In the genomic region with DNA sequence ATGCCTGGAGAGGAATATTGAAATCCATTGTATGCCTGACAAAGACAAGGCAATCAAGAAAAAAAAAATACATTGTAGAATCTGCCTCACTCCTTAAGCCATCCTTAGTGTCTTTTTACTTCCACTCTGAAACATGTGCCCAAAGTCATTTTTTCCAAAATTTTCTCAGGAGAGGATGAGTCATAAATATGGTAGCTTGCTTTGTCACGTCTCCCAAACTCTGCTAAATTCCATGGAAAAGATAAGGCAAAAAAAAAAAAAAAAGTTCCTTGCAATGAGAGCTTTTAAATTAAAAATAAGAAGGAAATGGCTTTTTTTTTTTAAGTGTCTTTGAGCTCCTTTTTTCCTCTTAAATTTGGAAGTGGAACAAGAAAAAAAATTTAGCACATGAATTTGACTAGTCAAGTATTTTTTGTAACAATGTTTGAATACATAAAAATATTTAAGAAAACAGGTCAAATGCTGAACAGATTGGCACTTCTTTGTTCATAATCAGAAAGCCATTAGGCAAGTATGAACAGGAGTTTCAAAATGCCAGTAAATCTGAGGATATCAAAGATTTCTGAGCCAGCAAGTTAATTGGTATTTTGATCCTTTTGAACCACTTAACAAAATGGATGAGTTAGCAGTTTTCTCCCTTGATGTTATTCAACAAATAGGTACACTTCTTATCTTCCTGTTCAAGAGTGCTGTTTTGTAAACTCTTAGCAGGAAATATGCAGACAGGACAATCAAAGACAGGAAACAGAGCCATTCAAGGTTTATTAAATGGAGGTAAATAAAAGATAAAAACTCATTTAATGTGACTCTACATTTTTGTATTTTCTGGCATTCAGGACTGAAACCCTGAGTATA, we compare ENCODE assay signal across 19 cellular contexts.
A peak's percentile ranks its signal among the peaks of the same experiment; 100 is the strongest.
DNase-seq lines count a peak whose midpoint lies in the region; ATAC-seq and TF ChIP-seq lines count a peak whose summit lies in the region.
"Had no signal": no experiment of that assay in that cellular context is flagged by ENCODE, and none has a peak within 500 bp of the region (broad histone marks: within the 10 kb centered on the region; RNA-seq: fewer than 3 reads in every experiment).

No MANE protein-coding gene starts in this region.

- H3K36me3 ChIP-seq in BJ (ENCODE audit: control insufficient read depth, insufficient read depth, low read length) = no peaks in the 10 kb centered on the region
- H3K36me3 ChIP-seq: cardiac muscle cell, left lung, MG63, stomach had no signal

- H3K27me3 ChIP-seq in BJ (ENCODE audit: control insufficient read depth, insufficient read depth, low read length) = no peaks in the 10 kb centered on the region
- H3K27me3 ChIP-seq: cardiac muscle cell, foreskin keratinocyte, left lung, MG63, stomach had no signal

- H3K4me3 ChIP-seq in BJ (ENCODE audit: low read depth, low read length) (no peak overlapping the region), fibroblast of the aortic adventitia (ENCODE audit: low read depth, low read length) (no peak overlapping the region)
- H3K4me3 ChIP-seq: cardiac muscle cell, left lung, MG63, psoas muscle, stomach had no signal

- POLR2A ChIA-PET in BJ (lab: Charles Lee) = no interaction called here

- ATAC-seq in HG02981 (IDR thresholded peaks at IDR 0.05; ENCODE audit: unreplicated experiment) (no peak), GM21447 (IDR thresholded peaks at IDR 0.05; ENCODE audit: unreplicated experiment) (no peak)
- ATAC-seq: foreskin keratinocyte, left lung, psoas muscle had no signal

- TF ChIP-seq CTCF in BJ (IDR thresholded peaks at IDR 0.05; ENCODE audit: insufficient read depth, low read depth, low read length) (no peak), fibroblast of the aortic adventitia (IDR thresholded peaks at IDR 0.05; ENCODE audit: insufficient read depth, low read length) (no peak), GM13977 (IDR thresholded peaks at IDR 0.05; ENCODE audit: extremely low read depth, insufficient read depth, missing control alignments) (no peak)

- CTCF ChIA-PET in BJ (lab: Yijun Ruan, JAX) = no interaction called here

- peak; percentile 1 for DNase-seq in BJ (ENCODE audit: low read depth)
- DNase-seq in EH (ENCODE audit: low read depth) = peak; percentile 27
- DNase-seq in NCI-H226 = peak; percentile 19
- DNase-seq in fibroblast of the aortic adventitia (ENCODE audit: low read depth) = peak; percentile 22
- no peak for DNase-seq in GM13977 (ENCODE audit: low spot score)
- no peak for DNase-seq in GDM1 (lab: John Stamatoyannopoulos, UW)
- DNase-seq: activated CD4-positive, alpha-beta T cell treated with anti-CD3 and anti-CD28 coated beads, Interleukin-2, amount 50 U/mL, for 48 hours; activated naive CD8-positive, alpha-beta T cell treated with anti-CD3 and anti-CD28 coated beads for 36 hours; activated T-cell treated with anti-CD3 and anti-CD28 coated beads, Interleukin-2, amount 50 U/mL, for 48 hours; effector CD4-positive, alpha-beta T cell; left lung; MG63; naive B cell; psoas muscle; stomach had no signal

- in situ Hi-C loops in GM13977 (cut with MboI; ENCODE audit: low pct_unique_long_range_greater_than_20kb, low sequenced_read_pairs, unreplicated experiment) = no loop called here

Comparison
In these comparisons a context has a peak if more than half of its experiments do, and no peak if none do; other contexts are left out.
1. DNase-seq: peak in BJ (single experiment), EH (single experiment), NCI-H226 (single experiment) and fibroblast of the aortic adventitia (single experiment); none in GM13977 (single experiment) and GDM1 (single experiment).